9 cellular contexts compared by ENCODE assay signal in genomic region chr1:89034004-89034403, GRCh38. TPM values are rescaled to one million over a fixed set of nuclear protein-coding genes. Genes with fewer than 3 reads are reported as not detected.
A peak's percentile ranks its signal among the peaks of the same experiment; 100 is the strongest.
DNase-seq lines count a peak whose midpoint lies in the region; ATAC-seq lines count a peak whose summit lies in the region.
"Not testable (repeated sequence)": the region's sequence is repeated elsewhere in the genome, so short reads cannot be mapped to it uniquely, and the experiment has no call there.
"Had no signal": no experiment of that assay in that cellular context is flagged by ENCODE, and none has a peak within 500 bp of the region (broad histone marks: within the 10 kb centered on the region; RNA-seq: fewer than 3 reads in every experiment).

No MANE protein-coding gene starts in this region.

- peak overlapping the region in 1 of 2 donors; percentile 8 for H3K4me3 ChIP-seq in CD4-positive, alpha-beta memory T cell (ENCODE audit: low read length in 2 of 2)

- not testable (repeated sequence) for H3K27me3 ChIP-seq in CD4-positive, alpha-beta memory T cell (ENCODE audit: insufficient read depth, low read length)

- POLR2A ChIA-PET in CD4-positive, alpha-beta memory T cell (lab: Charles Lee; ENCODE audit: partially characterized antibody), result interaction anchor here (0.6 to 3.4 kb wide), 17 partner anchors 9 to 242 kb away, joined by 3 to 35 read pairs (median 4); partner anchors contain the start of genes GBP1, GBP2, GBP3 and GBP5
- POLR2A ChIA-PET in naive thymus-derived CD8-positive, alpha-beta T cell (lab: Charles Lee), result interaction anchor here (0.8 to 2.7 kb wide), 5 partner anchors 12 to 93 kb away, joined by 3 to 33 read pairs (median 7); partner anchors contain the start of genes GBP1, GBP2 and GBP3

- CTCF ChIA-PET in CD4-positive, alpha-beta memory T cell (lab: Charles Lee; ENCODE audit: partially characterized antibody), result interaction anchor here (0.9 to 2.8 kb wide), 2 partner anchors 12 to 31 kb away, joined by 3 to 7 read pairs; partner anchors contain the start of genes GBP1 and GBP3

- H3K9me3 Mint-ChIP-seq in CD4-positive, alpha-beta memory T cell, result peaks cover 0 to 21% (median 6%) of the 10 kb centered on the region in 8 donors
- H3K9me3 Mint-ChIP-seq in activated CD4-positive, alpha-beta T cell treated with anti-CD3 and anti-CD28 coated beads, Interleukin-2, amount 10 ng/mL, durations not matched to agents 24 days and 14 days, result peaks cover 30% of the 10 kb centered on the region
- not testable (repeated sequence) for H3K9me3 Mint-ChIP-seq in central memory CD8-positive, alpha-beta T cell
- peaks cover 0 to 35% (median 20%) of the 10 kb centered on the region in 9 donors for H3K9me3 Mint-ChIP-seq in naive thymus-derived CD8-positive, alpha-beta T cell

- not testable (repeated sequence) for H3K9me3 ChIP-seq in CD4-positive, alpha-beta memory T cell (ENCODE audit: control insufficient read depth in 1 of 2, low read length in 2 of 2)

- not testable (repeated sequence) for H3K27me3 Mint-ChIP-seq in CD4-positive, alpha-beta memory T cell; activated CD4-positive, alpha-beta T cell treated with anti-CD3 and anti-CD28 coated beads, Interleukin-2, amount 10 ng/mL, durations not matched to agents 24 days and 14 days; central memory CD8-positive, alpha-beta T cell; naive thymus-derived CD8-positive, alpha-beta T cell

- intact Hi-C loops in CD4-positive, alpha-beta memory T cell (cut with micrococcal nuclease), result loop anchor here (2.0 kb wide), 1 partner anchor 31 kb away; the partner anchor contains the start of gene GBP1
- intact Hi-C loops in activated CD4-positive, alpha-beta T cell treated with anti-CD3 and anti-CD28 coated beads, Interleukin-2, amount 10 ng/mL, durations not matched to agents 24 days and 14 days (cut with micrococcal nuclease); left colon (cut with DNase I, micrococcal nuclease): not testable (repeated sequence)

- peak overlapping the region in 6 of 8 donors; percentile 25 to 83 (median 69) for H3K4me3 Mint-ChIP-seq in CD4-positive, alpha-beta memory T cell
- not testable (repeated sequence) for H3K4me3 Mint-ChIP-seq in activated CD4-positive, alpha-beta T cell treated with anti-CD3 and anti-CD28 coated beads, Interleukin-2, amount 10 ng/mL, durations not matched to agents 24 days and 14 days; central memory CD8-positive, alpha-beta T cell
- H3K4me3 Mint-ChIP-seq in naive thymus-derived CD8-positive, alpha-beta T cell, result peak overlapping the region; percentile 26 to 78 (median 56)

- DNase-seq in CD4-positive, alpha-beta memory T cell, result peak in 4 of 5 donors; percentile 12 to 30 (median 20)
- DNase-seq in HT-29 (ENCODE audit: low spot score) (peak; percentile 23), activated gamma-delta T cell treated with Interleukin-2 at 50 U/mL for 16 hours (peak; percentile 33)
- peak; percentile 68 for DNase-seq in activated CD4-positive, alpha-beta T cell treated with anti-CD3 and anti-CD28 coated beads, Interleukin-2, amount 10 ng/mL, durations not matched to agents 24 days and 14 days
- not testable (repeated sequence) for DNase-seq in central memory CD8-positive, alpha-beta T cell (ENCODE audit: low spot score in 2 of 2); left colon
- peak in 8 of 10 donors; percentile 2 to 68 (median 29) for DNase-seq in naive thymus-derived CD8-positive, alpha-beta T cell

- peak overlapping the region; percentile 15 to 83 (median 69) for H3K27ac Mint-ChIP-seq in CD4-positive, alpha-beta memory T cell
- not testable (repeated sequence) for H3K27ac Mint-ChIP-seq in activated CD4-positive, alpha-beta T cell treated with anti-CD3 and anti-CD28 coated beads, Interleukin-2, amount 10 ng/mL, durations not matched to agents 24 days and 14 days
- peak overlapping the region; percentile 35 for H3K27ac Mint-ChIP-seq in central memory CD8-positive, alpha-beta T cell (ENCODE audit: low read depth)
- H3K27ac Mint-ChIP-seq in naive thymus-derived CD8-positive, alpha-beta T cell, result peak overlapping the region; percentile 64 to 94 (median 86)

- not testable (repeated sequence) for H3K27ac ChIP-seq in CD4-positive, alpha-beta memory T cell (ENCODE audit: low read depth, low read length)

- H3K4me1 ChIP-seq in CD4-positive, alpha-beta memory T cell (ENCODE audit: insufficient read depth, low read length), result peaks cover 33% of the 10 kb centered on the region

- not testable (repeated sequence) for ATAC-seq in central memory CD8-positive, alpha-beta T cell (replicated peaks; ENCODE audit: extremely low read depth, poor library complexity, severe bottlenecking)
- peak; percentile 11 for ATAC-seq in left colon
- ATAC-seq in naive thymus-derived CD8-positive, alpha-beta T cell, result peak; percentile 57 to 76

- peaks cover 0 to 11% of the 10 kb centered on the region in 2 donors for H3K36me3 Mint-ChIP-seq in CD4-positive, alpha-beta memory T cell
- peaks cover 25% of the 10 kb centered on the region for H3K36me3 Mint-ChIP-seq in activated CD4-positive, alpha-beta T cell treated with anti-CD3 and anti-CD28 coated beads, Interleukin-2, amount 10 ng/mL, durations not matched to agents 24 days and 14 days (ENCODE audit: low read depth)
- not testable (repeated sequence) for H3K36me3 Mint-ChIP-seq in central memory CD8-positive, alpha-beta T cell (ENCODE audit: insufficient read depth)
- peaks cover 0 to 21% (median 14%) of the 10 kb centered on the region in 3 donors for H3K36me3 Mint-ChIP-seq in naive thymus-derived CD8-positive, alpha-beta T cell

- not testable (repeated sequence) for H3K36me3 ChIP-seq in CD4-positive, alpha-beta memory T cell (ENCODE audit: insufficient read depth, low read length)

- peaks cover 47 to 79% (median 62%) of the 10 kb centered on the region in 4 donors for H3K4me1 Mint-ChIP-seq in CD4-positive, alpha-beta memory T cell
- H3K4me1 Mint-ChIP-seq in activated CD4-positive, alpha-beta T cell treated with anti-CD3 and anti-CD28 coated beads, Interleukin-2, amount 10 ng/mL, durations not matched to agents 24 days and 14 days, result peaks cover 30% of the 10 kb centered on the region
- H3K4me1 Mint-ChIP-seq in central memory CD8-positive, alpha-beta T cell, result peaks cover 61% of the 10 kb centered on the region
- H3K4me1 Mint-ChIP-seq in naive thymus-derived CD8-positive, alpha-beta T cell, result peaks cover 33 to 57% (median 50%) of the 10 kb centered on the region in 4 donors

RNA-seq across cellular contexts. Expression of gene GBP3, which starts 11.3 kb away (rescaled TPM):
- total RNA-seq in CD4-positive, alpha-beta memory T cell, result 10 to 100 TPM; 51.8 to 54.1 TPM
- polyA plus RNA-seq in CD4-positive, alpha-beta memory T cell, result 10 to 100 TPM in 1 of 2 donors, 1 to 10 TPM in 1; 6.4 to 10.2 TPM
- 8.6 and 9.2 TPM in 2 replicates for total RNA-seq in HT-29 (2014; rRNA removed; shearing (Covaris generic))
- 7.1 and 8.1 TPM in 2 replicates for total RNA-seq in activated CD4-positive, alpha-beta T cell treated with anti-CD3 and anti-CD28 coated beads, Interleukin-2, amount 10 ng/mL, durations not matched to agents 24 days and 14 days
- total RNA-seq in left colon, result 100 to 1,000 TPM in 1 of 2 donors, 10 to 100 TPM in 1; 63.1 to 126 TPM
- 10 to 100 TPM; 31.6 to 39.4 TPM for total RNA-seq in naive thymus-derived CD8-positive, alpha-beta T cell
- 10 to 100 TPM in 1 of 3 donors, 1 to 10 TPM in 2; 7.7 to 10.4 (median 9.4) TPM for polyA plus RNA-seq in naive thymus-derived CD8-positive, alpha-beta T cell
- total RNA-seq: H1, H7 had no signal
- polyA plus RNA-seq: H1 had no signal

RNA-seq across cellular contexts. Expression of gene GBP1, which starts 31.0 kb away (rescaled TPM):
- total RNA-seq in CD4-positive, alpha-beta memory T cell, result 10 to 100 TPM; 74.1 to 74.2 TPM
- 10 to 100 TPM; 54.3 to 66.0 TPM for polyA plus RNA-seq in CD4-positive, alpha-beta memory T cell
- total RNA-seq in HT-29 (2014; rRNA removed; shearing (Covaris generic)), result 1.8 and 2.7 TPM in 2 replicates
- 36.9 and 38.3 TPM in 2 replicates for total RNA-seq in activated CD4-positive, alpha-beta T cell treated with anti-CD3 and anti-CD28 coated beads, Interleukin-2, amount 10 ng/mL, durations not matched to agents 24 days and 14 days
- total RNA-seq in left colon, result 10 to 100 TPM; 13.0 to 21.2 TPM
- 10 to 100 TPM; 42.7 to 45.7 TPM for total RNA-seq in naive thymus-derived CD8-positive, alpha-beta T cell
- polyA plus RNA-seq in naive thymus-derived CD8-positive, alpha-beta T cell, result 10 to 100 TPM; 41.1 to 60.5 (median 44.7) TPM
- total RNA-seq: H1, H7 had no signal
- polyA plus RNA-seq: H1 had no signal

RNA-seq across cellular contexts. Expression of gene KYAT3, which starts 41.6 kb away (rescaled TPM):
- 10 to 100 TPM; 30.6 to 30.7 TPM for total RNA-seq in CD4-positive, alpha-beta memory T cell
- polyA plus RNA-seq in CD4-positive, alpha-beta memory T cell, result 10 to 100 TPM; 23.1 to 30.8 TPM
- 7.3 and 8.8 TPM in 2 replicates for total RNA-seq in HT-29 (2014; rRNA removed; shearing (Covaris generic))
- 32.0 and 32.9 TPM in 2 replicates for total RNA-seq in activated CD4-positive, alpha-beta T cell treated with anti-CD3 and anti-CD28 coated beads, Interleukin-2, amount 10 ng/mL, durations not matched to agents 24 days and 14 days
- total RNA-seq in left colon, result 10 to 100 TPM; 21.6 to 27.4 TPM
- 10 to 100 TPM; 26.6 to 28.2 TPM for total RNA-seq in naive thymus-derived CD8-positive, alpha-beta T cell
- 10 to 100 TPM; 20.6 to 25.2 (median 22.8) TPM for polyA plus RNA-seq in naive thymus-derived CD8-positive, alpha-beta T cell

RNA-seq across cellular contexts. Expression of gene RBMXL1, which starts 41.6 kb away (rescaled TPM):
- 10 to 100 TPM; 24.7 to 25.1 TPM for total RNA-seq in CD4-positive, alpha-beta memory T cell
- polyA plus RNA-seq in CD4-positive, alpha-beta memory T cell, result 10 to 100 TPM in 1 of 2 donors, 1 to 10 TPM in 1; 5.3 to 12.0 TPM
- total RNA-seq in HT-29 (2014; rRNA removed; shearing (Covaris generic)), result 8.4 and 9.3 TPM in 2 replicates
- total RNA-seq in activated CD4-positive, alpha-beta T cell treated with anti-CD3 and anti-CD28 coated beads, Interleukin-2, amount 10 ng/mL, durations not matched to agents 24 days and 14 days, result 34.5 and 37.0 TPM in 2 replicates
- total RNA-seq in left colon, result 10 to 100 TPM in 1 of 2 donors, 1 to 10 TPM in 1; 9.6 to 11.8 TPM
- total RNA-seq in naive thymus-derived CD8-positive, alpha-beta T cell, result 10 to 100 TPM; 20.3 to 21.6 TPM
- 10 to 100 TPM in 2 of 3 donors, 1 to 10 TPM in 1; 9.5 to 10.8 (median 10.2) TPM for polyA plus RNA-seq in naive thymus-derived CD8-positive, alpha-beta T cell
